8 cellular contexts compared by ENCODE assay signal in the genomic region with DNA sequence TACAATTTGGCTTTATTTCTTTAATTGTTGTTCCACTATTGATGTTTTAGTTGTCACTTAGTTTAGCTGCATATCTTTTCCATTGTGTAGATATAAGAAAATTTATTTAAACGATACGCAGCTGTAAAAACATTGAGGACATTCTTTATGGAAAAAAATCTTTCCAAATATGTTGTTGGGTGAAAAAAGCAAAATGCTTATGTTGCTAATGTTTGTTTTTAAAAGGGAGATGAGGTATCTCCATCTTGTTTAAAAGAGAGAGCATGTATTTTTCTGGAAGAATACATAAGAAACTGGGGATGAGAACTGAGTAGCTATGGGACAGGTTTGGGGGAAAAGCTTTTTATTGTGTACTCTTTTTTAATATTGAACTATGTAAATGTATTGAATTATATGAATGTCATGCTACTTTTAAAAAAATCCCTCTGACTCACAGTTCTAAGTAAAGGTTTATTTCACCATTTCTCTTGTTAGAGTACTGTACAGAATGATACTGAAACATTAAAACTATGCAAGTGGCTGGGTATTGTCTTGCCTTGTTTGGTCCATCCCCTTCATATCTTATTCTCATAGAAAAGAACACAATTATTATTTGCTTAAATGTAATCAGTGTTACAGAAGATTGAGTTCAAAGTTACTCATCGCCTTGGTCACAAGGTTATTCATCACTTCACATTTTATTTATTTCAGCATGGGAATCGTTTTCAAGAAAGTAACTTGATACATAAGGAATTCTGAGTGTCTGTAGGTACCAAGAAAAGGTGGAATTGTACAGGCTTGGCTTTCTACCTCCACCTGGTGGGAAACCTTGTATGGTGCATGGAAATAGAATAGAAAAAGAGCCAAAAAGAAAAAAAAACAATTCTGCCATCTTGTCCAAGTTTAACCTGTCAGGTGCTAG.
DNase-seq lines count a peak whose midpoint lies in the region; ATAC-seq lines count a peak whose summit lies in the region.

No MANE protein-coding gene starts in this region.

- ATAC-seq in GM19463 (IDR thresholded peaks at IDR 0.05; ENCODE audit: unreplicated experiment) = no peak
- no peak for ATAC-seq in GM19351 (IDR thresholded peaks at IDR 0.05; ENCODE audit: unreplicated experiment)

- in situ Hi-C loops in ACHN (cut with HindIII; ENCODE audit: low pct_ligation_motif_present, low pct_unique_long_range_greater_than_20kb, low sequenced_read_pairs) = no loop called here

- DNase-seq in ACHN (peak; percentile 50), HCEC 1CT (peak; percentile 51), SW480 (ENCODE audit: low spot score) (peak; percentile 15), iPS-NIHi7 (ENCODE audit: extremely low spot score) (peak; percentile 21), inferior parietal cortex (ENCODE audit: extremely low spot score) (no peak)
- no peak for DNase-seq in activated effector memory CD4-positive, alpha-beta T cell treated with anti-CD3 and anti-CD28 coated beads, Interleukin-2, amount 50 U/mL, for 16 hours

Comparison
In these comparisons a context has a peak if more than half of its experiments do, and no peak if none do; other contexts are left out.
1. DNase-seq: peak in ACHN (single experiment), HCEC 1CT (single experiment), SW480 (single experiment) and iPS-NIHi7 (single experiment); none in activated effector memory CD4-positive, alpha-beta T cell treated with anti-CD3 and anti-CD28 coated beads, Interleukin-2, amount 50 U/mL, for 16 hours (single experiment) and inferior parietal cortex (single experiment).